Comparison of ENCODE assay signal across 21 cellular contexts in the genomic region with DNA sequence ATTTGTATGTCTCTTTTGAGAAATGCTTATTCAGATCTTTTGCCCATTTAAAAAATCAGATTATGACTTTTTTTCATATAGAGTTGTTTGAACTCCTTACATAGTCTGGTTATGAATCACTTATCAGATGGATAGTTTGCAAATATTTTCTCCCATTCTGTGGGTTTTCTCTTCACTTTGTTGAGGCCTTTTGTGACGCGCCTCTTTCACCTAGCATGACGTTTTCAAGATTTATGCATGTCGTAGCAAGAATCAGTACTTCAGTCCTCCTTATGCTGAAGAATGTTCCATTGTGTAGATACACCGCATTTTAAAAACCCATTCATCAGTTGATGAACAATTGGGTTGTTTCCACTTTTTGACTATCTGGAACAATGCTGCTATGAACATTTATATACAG. TPM values are rescaled to one million over a fixed set of nuclear protein-coding genes. Genes with fewer than 3 reads are reported as not detected.
"Had no signal": no experiment of that assay in that cellular context is flagged by ENCODE, and none has a peak within 500 bp of the region (broad histone marks: within the 10 kb centered on the region; RNA-seq: fewer than 3 reads in every experiment).

No MANE protein-coding gene starts in this region.

- H3K27ac ChIP-seq: hepatocyte, left ventricle myocardium inferior, ovary, skin epidermis, suprapubic skin, thoracic aorta, tibial nerve, uterus had no signal

- DNase-seq: kidney; left ventricle myocardium inferior; midbrain; mucosa of descending colon; naive thymus-derived CD4-positive, alpha-beta T cell; ovary; retina; right cardiac atrium; stimulated activated CD4-positive, alpha-beta T cell treated with anti-CD3 and anti-CD28 coated beads, Interleukin-12 subunit alpha, Interleukin-12 subunit beta, amount 100 ng/mL, for 4 hours; stimulated activated CD4-positive, alpha-beta T cell treated with anti-CD3 and anti-CD28 coated beads, Interleukin-15, amount 100 ng/mL, for 24 hours; stimulated activated CD4-positive, alpha-beta T cell treated with anti-CD3 and anti-CD28 coated beads, Interleukin-4, amount 100 ng/mL, for 24 hours; stimulated activated naive CD4-positive, alpha-beta T cell; uterus had no signal

- H3K9me3 ChIP-seq: left ventricle myocardium inferior, mucosa of descending colon, ovary, suprapubic skin, thoracic aorta, tibial nerve, uterus had no signal

- H3K27me3 ChIP-seq: hepatocyte, ovary, uterus had no signal

- H2AFZ ChIP-seq: hepatocyte had no signal

- H3K79me2 ChIP-seq: hepatocyte had no signal

- H3K4me1 ChIP-seq: left ventricle myocardium inferior, suprapubic skin, tibial nerve, uterus had no signal

- H3K36me3 ChIP-seq: left ventricle myocardium inferior, ovary, suprapubic skin, thoracic aorta, tibial nerve, uterus had no signal

- H3K4me3 ChIP-seq: hepatocyte, left ventricle myocardium inferior, lung, mucosa of descending colon, ovary, skin epidermis, suprapubic skin, thoracic aorta, tibial nerve, uterus had no signal

- H3K4me2 ChIP-seq: hepatocyte had no signal

RNA-seq across cellular contexts. Expression of a gene that starts 13.4 kb away (rescaled TPM):
- total RNA-seq: myocyte, thoracic aorta had no signal
- polyA plus RNA-seq: neural cell had no signal
